In genomic region chr1:15799004-15799867, GRCh38 we compare ENCODE assay signal across 9 cellular contexts. TPM values are rescaled to one million over a fixed set of nuclear protein-coding genes. Genes with fewer than 3 reads are reported as not detected.
DNase-seq lines count a peak whose midpoint lies in the region; ATAC-seq, FAIRE-seq and TF ChIP-seq lines count a peak whose summit lies in the region.
"Had no signal": no experiment of that assay in that cellular context is flagged by ENCODE, and none has a peak within 500 bp of the region (broad histone marks: within the 10 kb centered on the region; RNA-seq: fewer than 3 reads in every experiment).

No MANE protein-coding gene starts in this region.

- no peak overlapping the region for H3K27ac Mint-ChIP-seq in T-helper 17 cell

- peak; percentile 93 for FAIRE-seq in G401.6 (lab: Jason Lieb, UNC)
- FAIRE-seq in RCC 7860 (lab: Jason Lieb, UNC): peak; percentile 87

- TF ChIP-seq CTCF in fibroblast of mammary gland (conservative IDR thresholded peaks at IDR 0.05; ENCODE audit: control insufficient read depth, insufficient read depth, low read depth, low read length) (no peak), psoas muscle (IDR thresholded peaks at IDR 0.05) (no peak)

- intact Hi-C loops in psoas muscle (cut with DNase I): no loop called here

- DNase-seq in RCC 7860 (ENCODE audit: low spot score) (peak; percentile 97), fibroblast of mammary gland (ENCODE audit: low read depth) (peak; percentile 96), psoas muscle (peak; percentile 70 to 76), NCI-H526 treated with DMSO at 0.1 percent for 48 hours (lab: John Stamatoyannopoulos, UW) (no peak), cerebellar nuclear complex (lab: John Stamatoyannopoulos, UW) (no peak), T-helper 17 cell (no peak)

- H3K36me3 ChIP-seq in psoas muscle (ENCODE audit: insufficient read depth in 1 of 2, low read depth in 1 of 2): no peaks in the 10 kb centered on the region

- peak; percentile 88 to 90 (median 88) for ATAC-seq in psoas muscle
- no peak for ATAC-seq in HG03097 (IDR thresholded peaks at IDR 0.05; ENCODE audit: low FRiP score, unreplicated experiment)
- ATAC-seq in T-helper 17 cell: no peak

- H3K4me1 Mint-ChIP-seq in T-helper 17 cell: no peaks in the 10 kb centered on the region

- 31 to 47% (median 31%) methylated on average over 8 to 9 of the region's 9 CpGs for WGBS in psoas muscle, 3 donors

- H3K4me3 ChIP-seq in fibroblast of mammary gland (ENCODE audit: control insufficient read depth, low read depth, low read length) (no peak overlapping the region), psoas muscle (no peak overlapping the region)

- no peaks in the 10 kb centered on the region for H3K36me3 Mint-ChIP-seq in T-helper 17 cell (ENCODE audit: low read depth)

- H3K9me3 ChIP-seq in psoas muscle (no peaks in the 10 kb centered on the region), T-helper 17 cell (ENCODE audit: control insufficient read depth, low read length, poor library complexity, severe bottlenecking) (no peaks in the 10 kb centered on the region)

- peak overlapping the region; percentile 36 for H3K27ac ChIP-seq in psoas muscle

- H3K4me3 Mint-ChIP-seq in T-helper 17 cell: no peak overlapping the region

- peaks cover 10% of the 10 kb centered on the region for H3K4me1 ChIP-seq in psoas muscle

- no peaks in the 10 kb centered on the region for H3K27me3 ChIP-seq in psoas muscle (ENCODE audit: insufficient read depth in 3 of 3, low read length in 2 of 3)

- peaks cover 10% of the 10 kb centered on the region for H3K27me3 Mint-ChIP-seq in T-helper 17 cell

RNA-seq across cellular contexts. Expression of gene UQCRHL, which starts 8.2 kb away (rescaled TPM):
- total RNA-seq in psoas muscle (1 to 10 TPM in 3 of 4 donors, under 1 TPM in 1; 0.97 to 2.8 (median 2.2) TPM), T-helper 17 cell (under 1 TPM; 0.65 to 0.81 TPM)
- 1 to 10 TPM; 2.9 to 7.1 (median 4.8) TPM for polyA plus RNA-seq in psoas muscle

RNA-seq across cellular contexts. Expression of gene FBLIM1, which starts 40.6 kb away (rescaled TPM):
- total RNA-seq in psoas muscle (10 to 100 TPM in 1 of 4 donors, 1 to 10 TPM in 3; 2.5 to 11.3 (median 4.2) TPM), T-helper 17 cell (under 1 TPM in 1 of 2 donors, not detected in 1; 0.21 TPM)
- polyA plus RNA-seq in psoas muscle: 1 to 10 TPM; 2.5 to 3.1 (median 2.5) TPM

RNA-seq across cellular contexts. Expression of gene SPEN, which starts 48.3 kb away (rescaled TPM):
- 10 to 100 TPM; 38.3 to 46.5 (median 44.7) TPM for total RNA-seq in psoas muscle
- polyA plus RNA-seq in psoas muscle: 10 to 100 TPM; 10.2 to 35.2 (median 13.0) TPM
- total RNA-seq in T-helper 17 cell: 10 to 100 TPM; 73.8 to 79.1 TPM

RNA-seq across cellular contexts. Expression of gene TMEM82, which starts 56.9 kb away (rescaled TPM):
- total RNA-seq in psoas muscle (not detected), T-helper 17 cell (not detected)
- polyA plus RNA-seq in psoas muscle: not detected
- polyA plus RNA-seq: neural cell had no signal

Comparison
In these comparisons a context has a peak if more than half of its experiments do, and no peak if none do; other contexts are left out.
1. DNase-seq: peak in RCC 7860 (single experiment), fibroblast of mammary gland (single experiment) and psoas muscle (2 of 2); none in NCI-H526 treated with DMSO at 0.1 percent for 48 hours (single experiment), cerebellar nuclear complex (0 of 2) and T-helper 17 cell (0 of 3).
2. ATAC-seq: peak in psoas muscle (4 of 4); none in HG03097 (single experiment) and T-helper 17 cell (single experiment).